8 cellular contexts compared by ENCODE assay signal in genomic region chr7:32890010-32890552, GRCh38. TPM values are rescaled to one million over a fixed set of nuclear protein-coding genes. Genes with fewer than 3 reads are reported as not detected.
DNase-seq lines count a peak whose midpoint lies in the region; ATAC-seq and TF ChIP-seq lines count a peak whose summit lies in the region.

No MANE protein-coding gene starts in this region.

- peak overlapping the region; percentile 74; the same call in 1 of the 2 replicates for H2AFZ ChIP-seq in DND-41 (ENCODE audit: low read depth, low read length)

- peak overlapping the region; percentile 97 to 100 (median 99) for H3K4me3 Mint-ChIP-seq in IgD-negative memory B cell

- no peak for TF ChIP-seq CTCF in DND-41 (IDR thresholded peaks at IDR 0.05; ENCODE audit: borderline replicate concordance, extremely low read depth, low read length, poor library complexity, severe bottlenecking)
- TF ChIP-seq CTCF in adrenal gland (IDR thresholded peaks at IDR 0.05), result no peak
- no peak for TF ChIP-seq CTCF in stomach (IDR thresholded peaks at IDR 0.05)

- intact Hi-C loops in adrenal gland (cut with DNase I) (loop anchor here in 1 of 2 donors (10.0 kb wide), 1 partner anchor 45 kb away; no protein-coding TSS in a partner anchor), stomach (cut with DNase I; ENCODE audit: low total_unique reads) (no loop called here)

- ATAC-seq in DND-41 (ENCODE audit: insufficient read depth, low read depth) (no peak), HG03432 (IDR thresholded peaks at IDR 0.05; ENCODE audit: unreplicated experiment) (no peak)

- peak overlapping the region; percentile 81 for H3K9ac ChIP-seq in DND-41 (ENCODE audit: low read depth, low read length)

- DNase-seq in DND-41 (peak; percentile 11), adrenal gland (peak in 2 of 7 donors; percentile 17 to 24), inferior parietal cortex (ENCODE audit: extremely low spot score) (peak; percentile 65), stomach (no peak), T1000 (lab: John Stamatoyannopoulos, UW) (no peak), mesenteric fat pad (ENCODE audit: low spot score) (no peak)

- peaks cover 65% of the 10 kb centered on the region for H3K79me2 ChIP-seq in DND-41 (ENCODE audit: insufficient read depth, low read length)

- no peaks in the 10 kb centered on the region for H3K36me3 Mint-ChIP-seq in IgD-negative memory B cell

- peak overlapping the region; percentile 97 for H3K27ac ChIP-seq in DND-41 (ENCODE audit: low read length)
- H3K27ac ChIP-seq in adrenal gland, result peak overlapping the region; percentile 70 to 99 (median 98)
- peak overlapping the region; percentile 98 to 100 (median 99) for H3K27ac ChIP-seq in stomach

- H3K36me3 ChIP-seq in DND-41 (ENCODE audit: insufficient read depth, low read length) (peaks cover 5% of the 10 kb centered on the region; the same call in 1 of the 2 replicates), adrenal gland (replicated peaks in 1 of 2) (no peaks in the 10 kb centered on the region), stomach (no peaks in the 10 kb centered on the region)

- H3K4me1 ChIP-seq in DND-41 (ENCODE audit: insufficient read depth, low read length) (peaks cover 46% of the 10 kb centered on the region), adrenal gland (replicated peaks in 1 of 2) (peaks cover 42 to 51% of the 10 kb centered on the region in 2 donors), stomach (peaks cover 41 to 69% (median 55%) of the 10 kb centered on the region in 4 donors)

- peaks cover 29 to 57% (median 53%) of the 10 kb centered on the region in 3 donors for H3K4me1 Mint-ChIP-seq in IgD-negative memory B cell

- H3K27me3 Mint-ChIP-seq in IgD-negative memory B cell, result no peaks in the 10 kb centered on the region

- no peak for TF ChIP-seq EP300 in stomach (IDR thresholded peaks at IDR 0.05)

- H3K9me3 Mint-ChIP-seq in IgD-negative memory B cell, result no peaks in the 10 kb centered on the region

- H3K27me3 ChIP-seq in DND-41 (ENCODE audit: insufficient read depth, low read length, poor library complexity) (no peaks in the 10 kb centered on the region), adrenal gland (no peaks in the 10 kb centered on the region), stomach (no peaks in the 10 kb centered on the region)

- H3K4me2 ChIP-seq in DND-41 (ENCODE audit: insufficient read depth, low read length), result peak overlapping the region; percentile 92

- no peaks in the 10 kb centered on the region for H3K9me3 ChIP-seq in DND-41 (ENCODE audit: insufficient read depth, low read length, severe bottlenecking)
- no peaks in the 10 kb centered on the region for H3K9me3 ChIP-seq in adrenal gland (replicated peaks in 1 of 3)
- H3K9me3 ChIP-seq in stomach, result no peaks in the 10 kb centered on the region

- peaks cover 49% of the 10 kb centered on the region for H4K20me1 ChIP-seq in DND-41 (ENCODE audit: insufficient read depth, low read length)

- WGBS in adrenal gland, 4 donors, result 0 to 1% (median 0%) methylated on average over 7 of the region's 7 CpGs
- 0 to 1% (median 0%) methylated on average over 7 of the region's 7 CpGs for WGBS in stomach, 5 donors

- H3K27ac Mint-ChIP-seq in IgD-negative memory B cell, result peak overlapping the region; percentile 100

- TF ChIP-seq POLR2A in adrenal gland (IDR thresholded peaks at IDR 0.05) (peak in 1 of 2 donors; percentile 19), stomach (IDR thresholded peaks at IDR 0.05) (no peak)

- H3K4me3 ChIP-seq in DND-41 (ENCODE audit: low read depth in 1 of 2, low read length in 2 of 2), result peak overlapping the region; percentile 96 to 98
- peak overlapping the region in 3 of 4 donors; percentile 29 to 98 (median 81) for H3K4me3 ChIP-seq in adrenal gland
- peak overlapping the region; percentile 78 to 97 (median 96) for H3K4me3 ChIP-seq in stomach

RNA-seq across cellular contexts. Expression of gene KBTBD2, which starts 1.5 kb away (rescaled TPM):
- 21.0 TPM for polyA plus RNA-seq in IgD-negative memory B cell
- 10 to 100 TPM; 17.9 to 32.5 (median 25.8) TPM for total RNA-seq in adrenal gland
- polyA plus RNA-seq in adrenal gland, result 10 to 100 TPM; 16.0 to 29.6 (median 20.2) TPM
- 10 to 100 TPM in 4 of 5 donors, 1 to 10 TPM in 1; 9.0 to 90.3 (median 21.9) TPM for total RNA-seq in stomach
- polyA plus RNA-seq in stomach, result 10 to 100 TPM in 2 of 3 donors, 1 to 10 TPM in 1; 9.9 to 13.9 (median 11.8) TPM
- 33.9 TPM for total RNA-seq in mesenteric fat pad

Comparison
In these comparisons a context has a peak if more than half of its experiments do, and no peak if none do; other contexts are left out.
1. DNase-seq: peak in DND-41 (single experiment) and inferior parietal cortex (single experiment); none in stomach (single experiment), T1000 (single experiment) and mesenteric fat pad (single experiment).
2. Peak in every context shown above with its lines, with median percentiles within 50 percentile points of each other: H3K27ac ChIP-seq and H3K4me3 ChIP-seq.